Comparison of ENCODE assay signal across 24 cellular contexts in genomic region chr2:99653433-99653832, GRCh38.
"Had no signal": no experiment of that assay in that cellular context is flagged by ENCODE, and none has a peak within 500 bp of the region (broad histone marks: within the 10 kb centered on the region; RNA-seq: fewer than 3 reads in every experiment).

No MANE protein-coding gene starts in this region.

- H3K27me3 ChIP-seq: body of pancreas, cardiac muscle cell, foreskin keratinocyte, stomach, transverse colon, uterus had no signal

- ATAC-seq: activated CD4-positive, CD25-positive, alpha-beta regulatory T cell treated with anti-CD3 and anti-CD28 coated beads, Interleukin-2, amount 50 U/mL, for 24 hours; body of pancreas; foreskin keratinocyte; left lobe of liver; lower lobe of right lung; mucosa of descending colon; sciatic nerve; stimulated activated memory B cell treated with anti-CD40 and anti-IgM and Interleukin-4, amounts not matched to agents 10 μg/mL and 1 μg/mL and 100 μg/mL, for 72 hours had no signal

- H3K36me3 ChIP-seq: cardiac muscle cell, lower lobe of right lung, stomach, transverse colon, uterus had no signal

- H3K27ac ChIP-seq: body of pancreas, cardiac muscle cell, foreskin keratinocyte, lower lobe of right lung, stomach, transverse colon, uterus had no signal

- H3K4me3 ChIP-seq: body of pancreas, cardiac muscle cell, lower lobe of right lung, mucosa of descending colon, smooth muscle cell, stomach, transverse colon, uterus had no signal

- DNase-seq: activated CD4-positive, alpha-beta memory T cell treated with anti-CD3 and anti-CD28 coated beads, Interleukin-2, amount 10 ng/mL, durations not matched to agents 7 days and 5 days; activated CD4-positive, alpha-beta T cell treated with anti-CD3 and anti-CD28 coated beads, Interleukin-2, amount 10 ng/mL, durations not matched to agents 24 days and 14 days; activated gamma-delta T cell; activated naive CD4-positive, alpha-beta T cell treated with anti-CD3 and anti-CD28 coated beads, Interleukin-2, amount 50 U/mL, for 16 hours; anterior cingulate cortex; body of pancreas; erythroblast; foreskin keratinocyte; immature natural killer cell; lower lobe of right lung; mesendoderm; mucosa of descending colon; occipital lobe; stimulated activated CD4-positive, alpha-beta T cell treated with anti-CD3 and anti-CD28 coated beads, Interleukin-15, amount 100 ng/mL, for 24 hours; stomach; transverse colon; uterus had no signal

- H3K4me2 ChIP-seq: smooth muscle cell had no signal

- FAIRE-seq: endometrium had no signal

- H3K9me3 ChIP-seq: body of pancreas, lower lobe of right lung, mucosa of descending colon, stomach, transverse colon, uterus had no signal

- H3K4me1 ChIP-seq: body of pancreas, foreskin keratinocyte had no signal
